ENCODE assay signal across 14 cellular contexts in genomic region chr13:110409581-110409992, GRCh38.
A peak's percentile ranks its signal among the peaks of the same experiment; 100 is the strongest.
DNase-seq lines count a peak whose midpoint lies in the region; ATAC-seq and TF ChIP-seq lines count a peak whose summit lies in the region.
"Had no signal": no experiment of that assay in that cellular context is flagged by ENCODE, and none has a peak within 500 bp of the region (broad histone marks: within the 10 kb centered on the region; RNA-seq: fewer than 3 reads in every experiment).

No MANE protein-coding gene starts in this region.

- H3K9me3 Mint-ChIP-seq in osteocyte (ENCODE audit: unreplicated experiment): no peaks in the 10 kb centered on the region
- H3K9me3 Mint-ChIP-seq: activated B cell treated with CpG ODN at 0.5 μM for 24 hours; activated naive CD4-positive, alpha-beta T cell treated with anti-CD3 and anti-CD28 coated beads, Interleukin-2, amount 50 U/mL, for 24 hours had no signal

- no peaks in the 10 kb centered on the region for H3K27me3 Mint-ChIP-seq in osteocyte (ENCODE audit: unreplicated experiment)

- peak overlapping the region; percentile 98 for H3K27ac Mint-ChIP-seq in osteocyte (ENCODE audit: unreplicated experiment)
- H3K27ac Mint-ChIP-seq: activated B cell treated with CpG ODN at 0.5 μM for 24 hours; activated naive CD4-positive, alpha-beta T cell treated with anti-CD3 and anti-CD28 coated beads, Interleukin-2, amount 50 U/mL, for 24 hours had no signal

- H3K4me1 Mint-ChIP-seq in osteocyte (ENCODE audit: unreplicated experiment): peaks cover 95% of the 10 kb centered on the region

- DNase-seq in fibroblast of peridontal ligament (ENCODE audit: extremely low read depth): peak; percentile 34
- no peak for DNase-seq in osteocyte (ENCODE audit: extremely low spot score, unreplicated experiment)
- DNase-seq in NCI-H1694 (lab: John Stamatoyannopoulos, UW): no peak
- DNase-seq: activated B cell treated with CpG ODN at 0.5 μM for 24 hours; glutamatergic neuron; MM.1S; NK-92 treated with Interleukin-12 subunit alpha and Interleukin-12 subunit beta, amount 100 ng/mL, for 24 hours; occipital lobe had no signal

- H3K36me3 Mint-ChIP-seq in osteocyte (ENCODE audit: unreplicated experiment): peaks cover 30% of the 10 kb centered on the region
- H3K36me3 Mint-ChIP-seq: activated naive CD4-positive, alpha-beta T cell treated with anti-CD3 and anti-CD28 coated beads, Interleukin-2, amount 50 U/mL, for 24 hours had no signal

- no peak overlapping the region for H2AFZ ChIP-seq in ACC112 (ENCODE audit: low read length, unreplicated experiment)

- no peaks in the 10 kb centered on the region for H3K27me3 ChIP-seq in ACC112 (ENCODE audit: insufficient read depth, low read length)

- peaks cover 31% of the 10 kb centered on the region for H3K79me2 ChIP-seq in ACC112 (ENCODE audit: control insufficient read depth, insufficient read depth, low read length, unreplicated experiment)

- H3K4me3 ChIP-seq in ACC112 (ENCODE audit: low read depth, low read length): peak overlapping the region; percentile 9; the same call in 1 of the 2 replicates

- H3K27ac ChIP-seq in ACC112 (ENCODE audit: low read depth, low read length): peak overlapping the region; percentile 98

- peaks cover 77% of the 10 kb centered on the region for H3K4me1 ChIP-seq in ACC112 (ENCODE audit: control insufficient read depth, insufficient read depth, low read length, unreplicated experiment)

- peak; percentile 4; the same call in 1 of the 3 replicates for ATAC-seq in SK-N-SH treated with all-trans-retinoic acid at 6 μM for 48 hours
- ATAC-seq in GM19452 (IDR thresholded peaks at IDR 0.05; ENCODE audit: unreplicated experiment): no peak
- ATAC-seq in HG03457 (IDR thresholded peaks at IDR 0.05; ENCODE audit: unreplicated experiment): no peak
- ATAC-seq in HG03565 (IDR thresholded peaks at IDR 0.05; ENCODE audit: unreplicated experiment): no peak

- H3K4me3 Mint-ChIP-seq in osteocyte (ENCODE audit: unreplicated experiment): no peak overlapping the region
- H3K4me3 Mint-ChIP-seq: activated B cell treated with CpG ODN at 0.5 μM for 24 hours; activated naive CD4-positive, alpha-beta T cell treated with anti-CD3 and anti-CD28 coated beads, Interleukin-2, amount 50 U/mL, for 24 hours had no signal

- H3K36me3 ChIP-seq in ACC112 (ENCODE audit: insufficient read depth, low read length): no peaks in the 10 kb centered on the region

- TF ChIP-seq CTCF in osteocyte (IDR thresholded peaks at IDR 0.05): no peak

TF ChIP-seq in SK-N-SH treated with all-trans-retinoic acid at 6 μM for 48 hours, 23 proteins besides CTCF, POLR2A, EP300 and RAD21:
- TF ChIP-seq ESRRG (CRISPR knock-in tag; IDR thresholded peaks at IDR 0.05): no peak
- no peak for TF ChIP-seq PPARA (CRISPR knock-in tag; IDR thresholded peaks at IDR 0.05; ENCODE audit: borderline replicate concordance)
- TF ChIP-seq, protein P1, sequence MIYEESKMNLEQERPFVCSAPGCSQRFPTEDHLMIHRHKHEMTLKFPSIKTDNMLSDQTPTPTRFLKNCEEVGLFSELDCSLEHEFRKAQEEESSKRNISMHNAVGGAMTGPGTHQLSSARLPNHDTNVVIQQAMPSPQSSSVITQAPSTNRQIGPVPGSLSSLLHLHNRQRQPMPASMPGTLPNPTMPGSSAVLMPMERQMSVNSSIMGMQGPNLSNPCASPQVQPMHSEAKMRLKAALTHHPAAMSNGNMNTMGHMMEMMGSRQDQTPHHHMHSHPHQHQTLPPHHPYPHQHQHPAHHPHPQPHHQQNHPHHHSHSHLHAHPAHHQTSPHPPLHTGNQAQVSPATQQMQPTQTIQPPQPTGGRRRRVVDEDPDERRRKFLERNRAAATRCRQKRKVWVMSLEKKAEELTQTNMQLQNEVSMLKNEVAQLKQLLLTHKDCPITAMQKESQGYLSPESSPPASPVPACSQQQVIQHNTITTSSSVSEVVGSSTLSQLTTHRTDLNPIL (CRISPR knock-in tag; IDR thresholded peaks at IDR 0.05; ENCODE audit: low read depth): no peak
- no peak for TF ChIP-seq ZFP3 (CRISPR knock-in tag; IDR thresholded peaks at IDR 0.05)
- no peak for TF ChIP-seq ZNF70 (CRISPR knock-in tag; IDR thresholded peaks at IDR 0.05)
- TF ChIP-seq ZFP30 (CRISPR knock-in tag; IDR thresholded peaks at IDR 0.05): no peak
- no peak for TF ChIP-seq OSR1 (CRISPR knock-in tag; IDR thresholded peaks at IDR 0.05)
- TF ChIP-seq TCF4 (CRISPR knock-in tag; IDR thresholded peaks at IDR 0.05; ENCODE audit: borderline replicate concordance): no peak
- no peak for TF ChIP-seq BACH2 (CRISPR knock-in tag; IDR thresholded peaks at IDR 0.05; ENCODE audit: borderline replicate concordance)
- TF ChIP-seq, protein P2, sequence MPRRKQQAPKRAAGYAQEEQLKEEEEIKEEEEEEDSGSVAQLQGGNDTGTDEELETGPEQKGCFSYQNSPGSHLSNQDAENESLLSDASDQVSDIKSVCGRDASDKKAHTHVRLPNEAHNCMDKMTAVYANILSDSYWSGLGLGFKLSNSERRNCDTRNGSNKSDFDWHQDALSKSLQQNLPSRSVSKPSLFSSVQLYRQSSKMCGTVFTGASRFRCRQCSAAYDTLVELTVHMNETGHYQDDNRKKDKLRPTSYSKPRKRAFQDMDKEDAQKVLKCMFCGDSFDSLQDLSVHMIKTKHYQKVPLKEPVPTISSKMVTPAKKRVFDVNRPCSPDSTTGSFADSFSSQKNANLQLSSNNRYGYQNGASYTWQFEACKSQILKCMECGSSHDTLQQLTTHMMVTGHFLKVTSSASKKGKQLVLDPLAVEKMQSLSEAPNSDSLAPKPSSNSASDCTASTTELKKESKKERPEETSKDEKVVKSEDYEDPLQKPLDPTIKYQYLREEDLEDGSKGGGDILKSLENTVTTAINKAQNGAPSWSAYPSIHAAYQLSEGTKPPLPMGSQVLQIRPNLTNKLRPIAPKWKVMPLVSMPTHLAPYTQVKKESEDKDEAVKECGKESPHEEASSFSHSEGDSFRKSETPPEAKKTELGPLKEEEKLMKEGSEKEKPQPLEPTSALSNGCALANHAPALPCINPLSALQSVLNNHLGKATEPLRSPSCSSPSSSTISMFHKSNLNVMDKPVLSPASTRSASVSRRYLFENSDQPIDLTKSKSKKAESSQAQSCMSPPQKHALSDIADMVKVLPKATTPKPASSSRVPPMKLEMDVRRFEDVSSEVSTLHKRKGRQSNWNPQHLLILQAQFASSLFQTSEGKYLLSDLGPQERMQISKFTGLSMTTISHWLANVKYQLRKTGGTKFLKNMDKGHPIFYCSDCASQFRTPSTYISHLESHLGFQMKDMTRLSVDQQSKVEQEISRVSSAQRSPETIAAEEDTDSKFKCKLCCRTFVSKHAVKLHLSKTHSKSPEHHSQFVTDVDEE (CRISPR knock-in tag; IDR thresholded peaks at IDR 0.05): no peak
- TF ChIP-seq CSDC2 (CRISPR knock-in tag; IDR thresholded peaks at IDR 0.05): no peak
- TF ChIP-seq ARNTL (CRISPR knock-in tag; IDR thresholded peaks at IDR 0.05; ENCODE audit: borderline replicate concordance, low read depth): no peak
- TF ChIP-seq TOX (CRISPR knock-in tag; IDR thresholded peaks at IDR 0.05; ENCODE audit: borderline replicate concordance): no peak
- no peak for TF ChIP-seq POU6F1 (CRISPR knock-in tag; IDR thresholded peaks at IDR 0.05; ENCODE audit: borderline replicate concordance, low read depth)
- TF ChIP-seq ZC3H10 (CRISPR knock-in tag; IDR thresholded peaks at IDR 0.05): no peak
- no peak for TF ChIP-seq SNAI2 (CRISPR knock-in tag; IDR thresholded peaks at IDR 0.05)
- no peak for TF ChIP-seq ZNF8 (CRISPR knock-in tag; IDR thresholded peaks at IDR 0.05)
